9 cellular contexts compared by ENCODE assay signal in the genomic region with DNA sequence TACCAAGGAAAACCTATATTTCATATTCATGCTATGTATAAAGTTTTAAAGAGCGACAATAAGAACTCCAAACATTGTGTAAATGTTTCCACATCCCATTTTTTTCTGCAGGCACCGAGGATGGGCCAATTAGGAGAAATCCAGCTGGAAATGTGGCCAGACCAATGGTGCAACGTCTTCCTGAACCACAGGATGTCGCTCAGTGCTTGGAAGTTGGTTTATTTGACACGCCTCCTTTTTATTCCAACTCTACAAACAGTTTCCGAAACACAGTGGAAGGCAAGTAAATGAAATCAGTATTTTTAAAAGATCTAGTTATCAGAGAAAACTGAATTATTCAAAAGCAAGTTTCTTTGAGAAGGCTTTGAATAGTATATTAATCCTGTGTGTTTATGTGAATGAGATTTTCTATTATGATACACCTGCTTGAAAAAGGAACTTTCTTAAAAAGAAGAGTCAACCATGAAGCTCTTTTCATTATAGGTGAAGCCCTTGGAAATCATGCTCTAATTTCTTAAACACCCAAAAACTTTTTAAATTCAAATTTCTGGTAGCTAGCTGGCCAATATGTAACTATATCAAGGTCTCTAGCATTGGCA. TPM values are rescaled to one million over a fixed set of nuclear protein-coding genes. Genes with fewer than 3 reads are reported as not detected.
DNase-seq lines count a peak whose midpoint lies in the region; ATAC-seq and TF ChIP-seq lines count a peak whose summit lies in the region.
"Had no signal": no experiment of that assay in that cellular context is flagged by ENCODE, and none has a peak within 500 bp of the region (broad histone marks: within the 10 kb centered on the region; RNA-seq: fewer than 3 reads in every experiment).

No MANE protein-coding gene starts in this region.

- H3K4me3 Mint-ChIP-seq in effector memory CD8-positive, alpha-beta T cell: no peak overlapping the region
- no peak overlapping the region for H3K4me3 Mint-ChIP-seq in activated T-helper 1 cell treated with anti-CD3 and anti-CD28 coated beads, Interleukin-12 subunit alpha, Interleukin-12 subunit beta, Interleukin-2, Interleukin-4 antibody, amounts not matched to agents 30 ng/mL and 10 ng/mL and 1 ng/mL, durations not matched to agents 14 hours and 24 hours and 36 hours
- no peak overlapping the region for H3K4me3 Mint-ChIP-seq in activated T-helper 2 cell treated with anti-CD3 and anti-CD28 coated beads, Interferon-gamma antibody, Interleukin-2, Interleukin-4, amounts not matched to agents 10 μg/mL and 5 μg/mL and 100 μg/mL, durations not matched to agents 14 hours and 24 hours and 36 hours (ENCODE audit: low read depth)

- H3K9me3 Mint-ChIP-seq in effector memory CD8-positive, alpha-beta T cell: peaks cover 10 to 11% of the 10 kb centered on the region in 2 donors
- no peaks in the 10 kb centered on the region for H3K9me3 Mint-ChIP-seq in activated T-helper 1 cell treated with anti-CD3 and anti-CD28 coated beads, Interleukin-12 subunit alpha, Interleukin-12 subunit beta, Interleukin-2, Interleukin-4 antibody, amounts not matched to agents 30 ng/mL and 10 ng/mL and 1 ng/mL, durations not matched to agents 14 hours and 24 hours and 36 hours
- H3K9me3 Mint-ChIP-seq in activated T-helper 2 cell treated with anti-CD3 and anti-CD28 coated beads, Interferon-gamma antibody, Interleukin-2, Interleukin-4, amounts not matched to agents 10 μg/mL and 5 μg/mL and 100 μg/mL, durations not matched to agents 14 hours and 24 hours and 36 hours: no peaks in the 10 kb centered on the region

- no peaks in the 10 kb centered on the region for H3K36me3 ChIP-seq in HEK293 (ENCODE audit: control insufficient read depth in 2 of 2, insufficient read depth in 1 of 2, low read length in 2 of 2)

- DNase-seq in SK-N-DZ (ENCODE audit: low spot score): peak; percentile 40
- DNase-seq in head of caudate nucleus: peak in 25 of 42 donors; percentile 2 to 56 (median 29)
- DNase-seq in sciatic nerve (ENCODE audit: low spot score): peak; percentile 56
- no peak for DNase-seq in effector memory CD8-positive, alpha-beta T cell
- DNase-seq in T-helper 2 cell: no peak
- DNase-seq in activated T-helper 1 cell treated with anti-CD3 and anti-CD28 coated beads, Interleukin-12 subunit alpha, Interleukin-12 subunit beta, Interleukin-2, Interleukin-4 antibody, amounts not matched to agents 30 ng/mL and 10 ng/mL and 1 ng/mL, durations not matched to agents 14 hours and 24 hours and 36 hours (ENCODE audit: low spot score): no peak
- no peak for DNase-seq in activated T-helper 2 cell treated with anti-CD3 and anti-CD28 coated beads, Interferon-gamma antibody, Interleukin-2, Interleukin-4, amounts not matched to agents 10 μg/mL and 5 μg/mL and 100 μg/mL, durations not matched to agents 14 hours and 24 hours and 36 hours (ENCODE audit: low spot score)

- peaks cover 13% of the 10 kb centered on the region for H3K4me1 ChIP-seq in HEK293 (ENCODE audit: control insufficient read depth, insufficient read depth, low read length)

- peak; percentile 59 for TF ChIP-seq CTCF in HEK293 (tag by site-specific recombination; IDR thresholded peaks at IDR 0.05)

- H3K27ac Mint-ChIP-seq in effector memory CD8-positive, alpha-beta T cell: no peak overlapping the region
- no peak overlapping the region for H3K27ac Mint-ChIP-seq in activated T-helper 1 cell treated with anti-CD3 and anti-CD28 coated beads, Interleukin-12 subunit alpha, Interleukin-12 subunit beta, Interleukin-2, Interleukin-4 antibody, amounts not matched to agents 30 ng/mL and 10 ng/mL and 1 ng/mL, durations not matched to agents 14 hours and 24 hours and 36 hours
- H3K27ac Mint-ChIP-seq in activated T-helper 2 cell treated with anti-CD3 and anti-CD28 coated beads, Interferon-gamma antibody, Interleukin-2, Interleukin-4, amounts not matched to agents 10 μg/mL and 5 μg/mL and 100 μg/mL, durations not matched to agents 14 hours and 24 hours and 36 hours: no peak overlapping the region

- H3K4me3 ChIP-seq in HEK293 (ENCODE audit: low read depth, low read length): no peak overlapping the region
- H3K4me3 ChIP-seq: K562 had no signal

- no peaks in the 10 kb centered on the region for H3K9me3 ChIP-seq in HEK293 (ENCODE audit: control insufficient read depth, insufficient read depth, low read depth, low read length)

- CTCF ChIA-PET in HEK293 (lab: Yijun Ruan, JAX): interaction anchor here (0.6 to 1.7 kb wide), 34 partner anchors 9 to 1883 kb away, joined by 3 to 24 read pairs (median 3); no protein-coding TSS in a partner anchor

- H3K4me1 Mint-ChIP-seq in effector memory CD8-positive, alpha-beta T cell (ENCODE audit: low read depth in 2 of 2): no peaks in the 10 kb centered on the region
- no peaks in the 10 kb centered on the region for H3K4me1 Mint-ChIP-seq in activated T-helper 1 cell treated with anti-CD3 and anti-CD28 coated beads, Interleukin-12 subunit alpha, Interleukin-12 subunit beta, Interleukin-2, Interleukin-4 antibody, amounts not matched to agents 30 ng/mL and 10 ng/mL and 1 ng/mL, durations not matched to agents 14 hours and 24 hours and 36 hours (ENCODE audit: low read depth)
- H3K4me1 Mint-ChIP-seq in activated T-helper 2 cell treated with anti-CD3 and anti-CD28 coated beads, Interferon-gamma antibody, Interleukin-2, Interleukin-4, amounts not matched to agents 10 μg/mL and 5 μg/mL and 100 μg/mL, durations not matched to agents 14 hours and 24 hours and 36 hours (ENCODE audit: low read depth): no peaks in the 10 kb centered on the region

- no peaks in the 10 kb centered on the region for H3K36me3 Mint-ChIP-seq in effector memory CD8-positive, alpha-beta T cell (ENCODE audit: insufficient read depth)
- no peaks in the 10 kb centered on the region for H3K36me3 Mint-ChIP-seq in activated T-helper 1 cell treated with anti-CD3 and anti-CD28 coated beads, Interleukin-12 subunit alpha, Interleukin-12 subunit beta, Interleukin-2, Interleukin-4 antibody, amounts not matched to agents 30 ng/mL and 10 ng/mL and 1 ng/mL, durations not matched to agents 14 hours and 24 hours and 36 hours (ENCODE audit: low read depth)
- no peaks in the 10 kb centered on the region for H3K36me3 Mint-ChIP-seq in activated T-helper 2 cell treated with anti-CD3 and anti-CD28 coated beads, Interferon-gamma antibody, Interleukin-2, Interleukin-4, amounts not matched to agents 10 μg/mL and 5 μg/mL and 100 μg/mL, durations not matched to agents 14 hours and 24 hours and 36 hours (ENCODE audit: low read depth)

- H3K27me3 Mint-ChIP-seq in effector memory CD8-positive, alpha-beta T cell: no peaks in the 10 kb centered on the region
- H3K27me3 Mint-ChIP-seq in activated T-helper 1 cell treated with anti-CD3 and anti-CD28 coated beads, Interleukin-12 subunit alpha, Interleukin-12 subunit beta, Interleukin-2, Interleukin-4 antibody, amounts not matched to agents 30 ng/mL and 10 ng/mL and 1 ng/mL, durations not matched to agents 14 hours and 24 hours and 36 hours (ENCODE audit: insufficient read depth): no peaks in the 10 kb centered on the region
- no peaks in the 10 kb centered on the region for H3K27me3 Mint-ChIP-seq in activated T-helper 2 cell treated with anti-CD3 and anti-CD28 coated beads, Interferon-gamma antibody, Interleukin-2, Interleukin-4, amounts not matched to agents 10 μg/mL and 5 μg/mL and 100 μg/mL, durations not matched to agents 14 hours and 24 hours and 36 hours (ENCODE audit: low read depth)

- POLR2A ChIA-PET in HEK293 (lab: Yijun Ruan, JAX): no interaction called here

- ATAC-seq in sciatic nerve: peak; percentile 85
- no peak for ATAC-seq in effector memory CD8-positive, alpha-beta T cell (replicated peaks)
- ATAC-seq: K562 had no signal

- intact Hi-C loops in head of caudate nucleus (cut with DNase I) (no loop called here), sciatic nerve (cut with DNase I) (no loop called here)
- intact Hi-C loops in activated T-helper 1 cell treated with anti-CD3 and anti-CD28 coated beads, Interleukin-12 subunit alpha, Interleukin-12 subunit beta, Interleukin-2, Interleukin-4 antibody, amounts not matched to agents 30 ng/mL and 10 ng/mL and 1 ng/mL, durations not matched to agents 14 hours and 24 hours and 36 hours (cut with micrococcal nuclease): no loop called here
- intact Hi-C loops in activated T-helper 2 cell treated with anti-CD3 and anti-CD28 coated beads, Interferon-gamma antibody, Interleukin-2, Interleukin-4, amounts not matched to agents 10 μg/mL and 5 μg/mL and 100 μg/mL, durations not matched to agents 14 hours and 24 hours and 36 hours (cut with micrococcal nuclease): no loop called here

- no peak overlapping the region for H3K27ac ChIP-seq in HEK293 (ENCODE audit: extremely low read depth, low read depth, low read length)

TF ChIP-seq in HEK293, 187 proteins besides CTCF, POLR2A, EP300 and RAD21 (continues in another document):
- TF ChIP-seq ZBTB21 (tag by site-specific recombination; IDR thresholded peaks at IDR 0.05) (no peak), ZNF830 (tag by site-specific recombination; IDR thresholded peaks at IDR 0.05; ENCODE audit: low read depth) (no peak), KLF9 (tag by site-specific recombination; IDR thresholded peaks at IDR 0.05; ENCODE audit: low read depth) (peak; percentile 83), ZNF114 (tag by site-specific recombination; IDR thresholded peaks at IDR 0.05) (no peak), ZNF660 (tag by site-specific recombination; IDR thresholded peaks at IDR 0.05) (0 out of 2 replicates have a peak, but pooled peaks have one; percentile 32), ZFP69B (tag by site-specific recombination; IDR thresholded peaks at IDR 0.05) (no peak), KLF10 (tag by site-specific recombination; IDR thresholded peaks at IDR 0.05) (peak; percentile 59; the same call in 1 of the 2 replicates), ZNF404 (tag by site-specific recombination; IDR thresholded peaks at IDR 0.05) (no peak), ZNF654 (tag by site-specific recombination; IDR thresholded peaks at IDR 0.05; ENCODE audit: low read depth) (peak; percentile 86), ZFHX2 (tag by site-specific recombination; conservative IDR thresholded peaks at IDR 0.05) (no peak), ZNF335 (tag by site-specific recombination; conservative IDR thresholded peaks at IDR 0.05) (peak; percentile 34), ZNF23 (tag by site-specific recombination; IDR thresholded peaks at IDR 0.05; ENCODE audit: borderline replicate concordance) (no peak), ZNF707 (tag by site-specific recombination; IDR thresholded peaks at IDR 0.05) (no peak), ZNF324 (tag by site-specific recombination; IDR thresholded peaks at IDR 0.05) (no peak)

RNA-seq across cellular contexts. Expression of gene TYRP1, which starts 9.1 kb away (rescaled TPM):
- polyA plus RNA-seq in SK-N-DZ (2014; cell fraction: cytosol; rRNA removed): not detected in 2 replicates
- 0.17 and 0.76 TPM in 2 replicates for polyA plus RNA-seq in SK-N-DZ (2014; cell fraction: nucleus; rRNA removed)
- not detected for total RNA-seq in sciatic nerve
- total RNA-seq in activated T-helper 1 cell treated with anti-CD3 and anti-CD28 coated beads, Interleukin-12 subunit alpha, Interleukin-12 subunit beta, Interleukin-2, Interleukin-4 antibody, amounts not matched to agents 30 ng/mL and 10 ng/mL and 1 ng/mL, durations not matched to agents 14 hours and 24 hours and 36 hours: not detected in 2 replicates
- total RNA-seq in activated T-helper 2 cell treated with anti-CD3 and anti-CD28 coated beads, Interferon-gamma antibody, Interleukin-2, Interleukin-4, amounts not matched to agents 10 μg/mL and 5 μg/mL and 100 μg/mL, durations not matched to agents 14 hours and 24 hours and 36 hours: not detected in 2 replicates
- total RNA-seq: K562 had no signal
- polyA plus RNA-seq: K562 had no signal

Comparison
In these comparisons a context has a peak if more than half of its experiments do, and no peak if none do; other contexts are left out.
1. DNase-seq: peak in SK-N-DZ (single experiment), head of caudate nucleus (25 of 42) and sciatic nerve (single experiment); none in effector memory CD8-positive, alpha-beta T cell (0 of 3), T-helper 2 cell (0 of 5), activated T-helper 1 cell treated with anti-CD3 and anti-CD28 coated beads, Interleukin-12 subunit alpha, Interleukin-12 subunit beta, Interleukin-2, Interleukin-4 antibody, amounts not matched to agents 30 ng/mL and 10 ng/mL and 1 ng/mL, durations not matched to agents 14 hours and 24 hours and 36 hours (single experiment) and activated T-helper 2 cell treated with anti-CD3 and anti-CD28 coated beads, Interferon-gamma antibody, Interleukin-2, Interleukin-4, amounts not matched to agents 10 μg/mL and 5 μg/mL and 100 μg/mL, durations not matched to agents 14 hours and 24 hours and 36 hours (single experiment).